In the genomic region with DNA sequence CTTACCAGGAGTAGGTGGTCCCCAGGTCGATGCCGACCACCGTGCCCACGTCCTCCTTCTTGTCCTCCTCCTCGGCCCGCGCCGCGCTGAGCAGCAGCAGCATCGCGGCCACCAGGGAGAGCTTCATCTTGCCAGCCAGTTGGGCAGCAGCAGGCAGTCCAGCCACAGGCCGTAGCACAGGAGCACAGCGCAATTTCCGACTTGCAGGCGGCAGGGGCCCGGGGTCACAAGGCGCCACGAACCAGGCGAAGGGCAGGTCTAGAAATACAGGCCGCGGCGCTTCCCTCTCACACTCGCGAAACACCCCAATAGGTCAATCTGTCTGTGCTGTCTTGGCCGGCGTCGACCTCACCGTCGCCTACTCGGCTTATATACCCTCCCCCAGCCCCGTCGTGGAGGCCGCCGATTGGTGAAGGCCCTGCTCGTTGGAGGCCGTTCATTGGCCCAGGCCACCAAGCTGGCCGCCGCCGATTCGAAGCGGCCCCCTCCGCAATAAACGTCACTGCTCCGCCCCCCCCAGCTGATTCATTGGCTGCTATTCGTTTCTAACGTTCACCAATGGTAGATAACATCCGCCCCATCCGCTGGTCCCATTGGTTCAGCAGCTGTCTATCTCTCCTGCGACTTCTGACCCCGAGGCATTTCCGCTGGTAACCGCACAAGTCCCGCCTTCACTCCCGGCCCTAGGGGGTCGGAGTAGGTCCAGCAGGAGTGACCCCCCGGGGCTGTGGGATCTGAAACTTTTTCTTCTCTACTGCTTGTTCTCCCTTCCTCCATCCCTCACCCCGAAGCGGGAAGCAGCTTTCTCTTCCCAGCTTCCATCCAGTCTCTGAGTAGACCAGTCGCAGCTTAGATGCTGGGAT, we compare ENCODE assay signal across 1 cellular context.
TF ChIP-seq lines count a peak whose summit lies in the region.

TSS of gene HSPA5 (minus strand) at position 344 of the 863 bp plus-strand sequence. CDS start at position 127, 217 bp downstream.

TF ChIP-seq in HepG2, 621 proteins besides CTCF, POLR2A, EP300 and RAD21 (continued from another document and continues in another):
- peak; percentile 55; the same call in 1 of the 2 replicates for TF ChIP-seq POGZ (CRISPR knock-in tag; IDR thresholded peaks at IDR 0.05)
- TF ChIP-seq ZNF331 (CRISPR knock-in tag; IDR thresholded peaks at IDR 0.05): peak; percentile 56; the same call in 1 of the 2 replicates
- TF ChIP-seq EHMT2 (IDR thresholded peaks at IDR 0.05; ENCODE audit: borderline replicate concordance, low read depth, low read length): no peak
- TF ChIP-seq CC2D1A (CRISPR knock-in tag; IDR thresholded peaks at IDR 0.05): no peak
- TF ChIP-seq NCOA5 (CRISPR knock-in tag; IDR thresholded peaks at IDR 0.05): no peak
- TF ChIP-seq SP1 (IDR thresholded peaks at IDR 0.05): no peak
- peak; percentile 45 for TF ChIP-seq SP1 (CRISPR knock-in tag; IDR thresholded peaks at IDR 0.05)
- TF ChIP-seq ARNT2 (CRISPR knock-in tag; IDR thresholded peaks at IDR 0.05; ENCODE audit: low read depth): no peak; the same call in 1 of the 2 replicates
- TF ChIP-seq TCF12 (IDR thresholded peaks at IDR 0.05): no peak
- TF ChIP-seq TCF12 (CRISPR knock-in tag; IDR thresholded peaks at IDR 0.05): no peak
- TF ChIP-seq, protein P1, sequence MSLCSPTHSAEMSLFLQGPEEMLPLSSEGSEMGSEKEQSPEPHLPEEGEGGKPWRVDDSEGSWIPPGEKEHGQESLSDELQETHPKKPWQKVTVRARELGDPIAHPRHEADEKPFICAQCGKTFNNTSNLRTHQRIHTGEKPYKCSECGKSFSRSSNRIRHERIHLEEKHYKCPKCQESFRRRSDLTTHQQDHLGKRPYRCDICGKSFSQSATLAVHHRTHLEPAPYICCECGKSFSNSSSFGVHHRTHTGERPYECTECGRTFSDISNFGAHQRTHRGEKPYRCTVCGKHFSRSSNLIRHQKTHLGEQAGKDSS (CRISPR knock-in tag; IDR thresholded peaks at IDR 0.05; ENCODE audit: borderline replicate concordance, low read depth): no peak
- peak in 1 of 2 experiments; percentile 73; a peak in 3 of 4 replicates for TF ChIP-seq HMGXB4 (CRISPR knock-in tag; IDR thresholded peaks at IDR 0.05; ENCODE audit: borderline replicate concordance in 1 of 2, low read depth in 1 of 2)
- TF ChIP-seq NR0B2 (CRISPR knock-in tag; IDR thresholded peaks at IDR 0.05): peak; percentile 33; the same call in 1 of the 2 replicates
- TF ChIP-seq ZSCAN29 (CRISPR knock-in tag; conservative IDR thresholded peaks at IDR 0.05): no peak; the same call in 1 of the 2 replicates
- TF ChIP-seq GATA4 (IDR thresholded peaks at IDR 0.05; ENCODE audit: borderline replicate concordance, low read depth): peak; percentile 73
- peak; percentile 40; the same call in 1 of the 2 replicates for TF ChIP-seq NR2F2 (IDR thresholded peaks at IDR 0.05; ENCODE audit: borderline replicate concordance, low read depth)
- TF ChIP-seq EED (CRISPR knock-in tag; IDR thresholded peaks at IDR 0.05): peak; percentile 96
- no peak for TF ChIP-seq ZNF672 (CRISPR knock-in tag; IDR thresholded peaks at IDR 0.05)
- TF ChIP-seq TBX2 (CRISPR knock-in tag; IDR thresholded peaks at IDR 0.05; ENCODE audit: borderline replicate concordance): peak; percentile 87
- TF ChIP-seq POLR2AphosphoS2 (IDR thresholded peaks at IDR 0.05; ENCODE audit: low read depth, low read length): peak; percentile 91; the same call in 1 of the 2 replicates
- TF ChIP-seq ZBTB3 (CRISPR knock-in tag; IDR thresholded peaks at IDR 0.05; ENCODE audit: borderline replicate concordance, low read depth): 0 out of 2 replicates have a peak, but pooled peaks have one; percentile 42
- TF ChIP-seq STAT5B (CRISPR knock-in tag; IDR thresholded peaks at IDR 0.05): no peak
- TF ChIP-seq TBP (CRISPR knock-in tag; IDR thresholded peaks at IDR 0.05): no peak
- peak; percentile 20; the same call in 1 of the 2 replicates for TF ChIP-seq RNF2 (conservative IDR thresholded peaks at IDR 0.05; ENCODE audit: low read depth)
- TF ChIP-seq, protein P2, sequence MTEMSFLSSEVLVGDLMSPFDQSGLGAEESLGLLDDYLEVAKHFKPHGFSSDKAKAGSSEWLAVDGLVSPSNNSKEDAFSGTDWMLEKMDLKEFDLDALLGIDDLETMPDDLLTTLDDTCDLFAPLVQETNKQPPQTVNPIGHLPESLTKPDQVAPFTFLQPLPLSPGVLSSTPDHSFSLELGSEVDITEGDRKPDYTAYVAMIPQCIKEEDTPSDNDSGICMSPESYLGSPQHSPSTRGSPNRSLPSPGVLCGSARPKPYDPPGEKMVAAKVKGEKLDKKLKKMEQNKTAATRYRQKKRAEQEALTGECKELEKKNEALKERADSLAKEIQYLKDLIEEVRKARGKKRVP (CRISPR knock-in tag; IDR thresholded peaks at IDR 0.05): peak in 1 of 2 experiments; percentile 26; a peak in 1 of 4 replicates
- TF ChIP-seq GMEB1 (CRISPR knock-in tag; IDR thresholded peaks at IDR 0.05; ENCODE audit: borderline replicate concordance): peak; percentile 56; the same call in 1 of the 2 replicates
- no peak for TF ChIP-seq ZUFSP (CRISPR knock-in tag; IDR thresholded peaks at IDR 0.05; ENCODE audit: borderline replicate concordance)
- no peak for TF ChIP-seq RBM22 (optimal IDR thresholded peaks at IDR 0.05; ENCODE audit: low read length)
- peak; percentile 80 for TF ChIP-seq PITX1 (CRISPR knock-in tag; IDR thresholded peaks at IDR 0.05)
- TF ChIP-seq ZNF446 (CRISPR knock-in tag; IDR thresholded peaks at IDR 0.05): peak; percentile 76
- TF ChIP-seq HNRNPH1 (optimal IDR thresholded peaks at IDR 0.05; ENCODE audit: low read depth, low read length): no peak
- TF ChIP-seq SMARCE1 (IDR thresholded peaks at IDR 0.05; ENCODE audit: borderline replicate concordance): no peak
- peak; percentile 54; the same call in 1 of the 2 replicates for TF ChIP-seq SAFB2 (CRISPR knock-in tag; IDR thresholded peaks at IDR 0.05; ENCODE audit: borderline replicate concordance, low read depth)
- no peak; the same call in 1 of the 2 replicates for TF ChIP-seq RXRA (CRISPR knock-in tag; IDR thresholded peaks at IDR 0.05)
- TF ChIP-seq ZNF12 (CRISPR knock-in tag; IDR thresholded peaks at IDR 0.05): no peak; the same call in 1 of the 2 replicates
- no peak; the same call in 1 of the 2 replicates for TF ChIP-seq ERF (CRISPR knock-in tag; IDR thresholded peaks at IDR 0.05)
- no peak for TF ChIP-seq SNRNP70 (IDR thresholded peaks at IDR 0.05; ENCODE audit: low read depth, low read length)
- TF ChIP-seq REXO4 (CRISPR knock-in tag; IDR thresholded peaks at IDR 0.05; ENCODE audit: borderline replicate concordance): peak; percentile 51; the same call in 1 of the 2 replicates
- no peak for TF ChIP-seq MATR3 (CRISPR knock-in tag; IDR thresholded peaks at IDR 0.05)
- TF ChIP-seq ESRRA (CRISPR knock-in tag; IDR thresholded peaks at IDR 0.05; ENCODE audit: low read depth): 0 out of 2 replicates have a peak, but pooled peaks have one; percentile 12
- TF ChIP-seq, protein P3, sequence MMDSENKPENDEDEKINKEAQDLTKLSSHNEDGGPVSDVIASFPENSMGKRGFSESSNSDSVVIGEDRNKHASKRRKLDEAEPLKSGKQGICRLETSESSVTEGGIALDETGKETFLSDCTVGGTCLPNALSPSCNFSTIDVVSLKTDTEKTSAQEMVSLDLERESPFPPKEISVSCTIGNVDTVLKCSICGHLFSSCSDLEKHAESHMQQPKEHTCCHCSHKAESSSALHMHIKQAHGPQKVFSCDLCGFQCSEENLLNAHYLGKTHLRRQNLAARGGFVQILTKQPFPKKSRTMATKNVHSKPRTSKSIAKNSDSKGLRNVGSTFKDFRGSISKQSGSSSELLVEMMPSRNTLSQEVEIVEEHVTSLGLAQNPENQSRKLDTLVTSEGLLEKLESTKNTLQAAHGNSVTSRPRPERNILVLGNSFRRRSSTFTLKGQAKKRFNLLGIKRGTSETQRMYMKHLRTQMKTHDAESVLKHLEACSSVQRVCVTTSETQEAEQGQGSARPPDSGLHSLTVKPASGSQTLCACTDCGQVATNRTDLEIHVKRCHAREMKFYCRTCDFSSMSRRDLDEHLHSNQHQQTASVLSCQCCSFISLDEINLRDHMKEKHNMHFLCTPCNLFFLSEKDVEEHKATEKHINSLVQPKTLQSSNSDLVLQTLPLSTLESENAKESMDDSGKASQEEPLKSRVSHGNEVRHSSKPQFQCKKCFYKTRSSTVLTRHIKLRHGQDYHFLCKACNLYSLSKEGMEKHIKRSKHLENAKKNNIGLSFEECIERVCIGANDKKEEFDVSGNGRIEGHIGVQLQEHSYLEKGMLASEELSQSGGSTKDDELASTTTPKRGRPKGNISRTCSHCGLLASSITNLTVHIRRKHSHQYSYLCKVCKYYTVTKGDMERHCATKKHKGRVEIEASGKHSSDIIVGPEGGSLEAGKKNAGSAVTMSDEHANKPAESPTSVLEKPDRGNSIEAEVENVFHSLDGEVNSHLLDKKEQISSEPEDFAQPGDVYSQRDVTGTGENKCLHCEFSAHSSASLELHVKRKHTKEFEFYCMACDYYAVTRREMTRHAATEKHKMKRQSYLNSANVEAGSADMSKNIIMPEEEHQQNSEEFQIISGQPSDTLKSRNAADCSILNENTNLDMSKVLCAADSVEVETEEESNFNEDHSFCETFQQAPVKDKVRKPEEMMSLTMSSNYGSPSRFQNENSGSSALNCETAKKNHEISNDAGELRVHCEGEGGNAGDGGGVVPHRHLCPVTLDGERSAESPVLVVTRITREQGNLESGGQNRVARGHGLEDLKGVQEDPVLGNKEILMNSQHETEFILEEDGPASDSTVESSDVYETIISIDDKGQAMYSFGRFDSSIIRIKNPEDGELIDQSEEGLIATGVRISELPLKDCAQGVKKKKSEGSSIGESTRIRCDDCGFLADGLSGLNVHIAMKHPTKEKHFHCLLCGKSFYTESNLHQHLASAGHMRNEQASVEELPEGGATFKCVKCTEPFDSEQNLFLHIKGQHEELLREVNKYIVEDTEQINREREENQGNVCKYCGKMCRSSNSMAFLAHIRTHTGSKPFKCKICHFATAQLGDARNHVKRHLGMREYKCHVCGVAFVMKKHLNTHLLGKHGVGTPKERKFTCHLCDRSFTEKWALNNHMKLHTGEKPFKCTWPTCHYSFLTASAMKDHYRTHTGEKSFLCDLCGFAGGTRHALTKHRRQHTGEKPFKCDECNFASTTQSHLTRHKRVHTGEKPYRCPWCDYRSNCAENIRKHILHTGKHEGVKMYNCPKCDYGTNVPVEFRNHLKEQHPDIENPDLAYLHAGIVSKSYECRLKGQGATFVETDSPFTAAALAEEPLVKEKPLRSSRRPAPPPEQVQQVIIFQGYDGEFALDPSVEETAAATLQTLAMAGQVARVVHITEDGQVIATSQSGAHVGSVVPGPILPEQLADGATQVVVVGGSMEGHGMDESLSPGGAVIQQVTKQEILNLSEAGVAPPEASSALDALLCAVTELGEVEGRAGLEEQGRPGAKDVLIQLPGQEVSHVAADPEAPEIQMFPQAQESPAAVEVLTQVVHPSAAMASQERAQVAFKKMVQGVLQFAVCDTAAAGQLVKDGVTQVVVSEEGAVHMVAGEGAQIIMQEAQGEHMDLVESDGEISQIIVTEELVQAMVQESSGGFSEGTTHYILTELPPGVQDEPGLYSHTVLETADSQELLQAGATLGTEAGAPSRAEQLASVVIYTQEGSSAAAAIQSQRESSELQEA (CRISPR knock-in tag; IDR thresholded peaks at IDR 0.05; ENCODE audit: not compliant biosample characterization): peak; percentile 77
- no peak for TF ChIP-seq ZNF432 (CRISPR knock-in tag; IDR thresholded peaks at IDR 0.05; ENCODE audit: borderline replicate concordance)
- TF ChIP-seq TBL1XR1 (IDR thresholded peaks at IDR 0.05; ENCODE audit: borderline replicate concordance, low read length, partially characterized antibody): peak; percentile 60
- peak; percentile 18 to 22; a peak in 1 of 4 replicates for TF ChIP-seq NR2F1 (CRISPR knock-in tag; IDR thresholded peaks at IDR 0.05)
- no peak for TF ChIP-seq ZNF558 (CRISPR knock-in tag; IDR thresholded peaks at IDR 0.05; ENCODE audit: borderline replicate concordance)
- TF ChIP-seq ZNF878 (CRISPR knock-in tag; IDR thresholded peaks at IDR 0.05): no peak
- TF ChIP-seq HOXA5 (CRISPR knock-in tag; IDR thresholded peaks at IDR 0.05): peak; percentile 52; the same call in 1 of the 2 replicates
- peak; percentile 70; the same call in 1 of the 2 replicates for TF ChIP-seq DNMT1 (CRISPR knock-in tag; IDR thresholded peaks at IDR 0.05)
- TF ChIP-seq ZNF350 (CRISPR knock-in tag; IDR thresholded peaks at IDR 0.05; ENCODE audit: borderline replicate concordance, low read depth): peak; percentile 85
